In genomic region chrX:115232933-115233496, GRCh38 we compare ENCODE assay signal across 1 cellular context.
TF ChIP-seq lines count a peak whose summit lies in the region.

No MANE protein-coding gene starts in this region.

TF ChIP-seq in H1, 55 proteins besides CTCF, POLR2A, EP300 and RAD21:
- TF ChIP-seq TEAD4 (IDR thresholded peaks at IDR 0.05; ENCODE audit: low read depth, low read length) (no peak), ZNF274 (IDR thresholded peaks at IDR 0.05; ENCODE audit: borderline replicate concordance, extremely low read depth, low read length) (no peak), ASH2L (IDR thresholded peaks at IDR 0.05; ENCODE audit: low read length) (no peak), RNF2 (IDR thresholded peaks at IDR 0.05; ENCODE audit: borderline replicate concordance, low read depth, low read length, missing control alignments, poor library complexity, severe bottlenecking) (no peak), TAF7 (optimal IDR thresholded peaks at IDR 0.05; ENCODE audit: borderline replicate concordance, low read depth, low read length) (no peak), POLR2AphosphoS5 (IDR thresholded peaks at IDR 0.05; ENCODE audit: low read depth, low read length) (no peak)
